In genomic region chr12:117092886-117093285, GRCh38 we compare ENCODE assay signal across 39 cellular contexts. TPM values are rescaled to one million over a fixed set of nuclear protein-coding genes. Genes with fewer than 3 reads are reported as not detected.
"Had no signal": no experiment of that assay in that cellular context is flagged by ENCODE, and none has a peak within 500 bp of the region (broad histone marks: within the 10 kb centered on the region; RNA-seq: fewer than 3 reads in every experiment).

No MANE protein-coding gene starts in this region.

- H3K36me3 ChIP-seq: esophagus squamous epithelium, heart right ventricle, upper lobe of right lung, WERI-Rb-1 had no signal

- DNase-seq: activated CD4-positive, alpha-beta memory T cell treated with anti-CD3 and anti-CD28 coated beads for 36 hours; activated CD4-positive, alpha-beta T cell treated with anti-CD3 and anti-CD28 coated beads for 48 hours; activated CD8-positive, alpha-beta memory T cell treated with anti-CD3 and anti-CD28 coated beads, Interleukin-2, amount 50 U/mL, for 4 hours; activated gamma-delta T cell; activated naive CD4-positive, alpha-beta T cell treated with anti-CD3 and anti-CD28 coated beads, Interleukin-2, amount 10 ng/mL, durations not matched to agents 7 days and 5 days; activated T-cell treated with anti-CD3 and anti-CD28 coated beads, Interleukin-2, amount 50 U/mL, for 1 hour; amniotic stem cell; dermis blood vessel endothelial cell; effector CD4-positive, alpha-beta T cell; esophagus squamous epithelium; foreskin melanocyte; heart right ventricle; left ventricle myocardium superior; mammary epithelial cell; naive B cell; nephron progenitor cell; small intestine; stimulated activated CD4-positive, alpha-beta T cell treated with anti-CD3 and anti-CD28 coated beads, Interleukin-1b, Interleukin-23, amount 100 ng/mL, for 48 hours; stimulated activated CD4-positive, alpha-beta T cell treated with anti-CD3 and anti-CD28 coated beads, Interleukin-4, amount 100 ng/mL, for 4 hours; stimulated activated CD8-positive, alpha-beta memory T cell treated with anti-CD3 and anti-CD28 coated beads, Interleukin-4, amount 100 ng/mL, for 48 hours; stimulated activated naive CD8-positive, alpha-beta T cell treated with anti-CD3 and anti-CD28 coated beads, Interleukin-15, amount 100 ng/mL, for 72 hours; SW 1271; T-helper 9 cell; tibial artery; WERI-Rb-1 had no signal

- H3K9me3 ChIP-seq: upper lobe of right lung had no signal

- ATAC-seq: activated CD4-positive, CD25-positive, alpha-beta regulatory T cell treated with anti-CD3 and anti-CD28 coated beads, Interleukin-2, amount 50 U/mL, for 24 hours; left ventricle myocardium superior; sciatic nerve; stimulated activated memory B cell treated with anti-CD40 and anti-IgM and Interleukin-4, amounts not matched to agents 10 μg/mL and 1 μg/mL and 100 μg/mL, for 72 hours; upper lobe of right lung had no signal

- FAIRE-seq: bronchial epithelial cell, colon, endometrium, small intestine, TTC549 had no signal

- H3K4me3 ChIP-seq: esophagus squamous epithelium, heart right ventricle, tibial artery, upper lobe of right lung had no signal

- H3K4me1 ChIP-seq: upper lobe of right lung had no signal

- H3K27me3 Mint-ChIP-seq: central memory CD8-positive, alpha-beta T cell; stimulated activated memory B cell treated with anti-CD40 and anti-IgM and Interleukin-4, amounts not matched to agents 10 μg/mL and 1 μg/mL and 100 μg/mL, for 72 hours had no signal

- H3K4me3 Mint-ChIP-seq: activated CD4-positive, alpha-beta memory T cell treated with anti-CD3 and anti-CD28 coated beads for 36 hours; activated naive CD4-positive, alpha-beta T cell treated with anti-CD3 and anti-CD28 coated beads, Interleukin-2, amount 10 ng/mL, durations not matched to agents 7 days and 5 days; activated T-helper 1 cell treated with anti-CD3 and anti-CD28 coated beads, Interleukin-12 subunit alpha, Interleukin-12 subunit beta, Interleukin-2, Interleukin-4 antibody, amounts not matched to agents 30 ng/mL and 10 ng/mL and 1 ng/mL, durations not matched to agents 14 hours and 24 hours and 36 hours; central memory CD8-positive, alpha-beta T cell; mesothelial cell of epicardium; naive B cell; nephron progenitor cell; stimulated activated memory B cell treated with anti-CD40 and anti-IgM and Interleukin-4, amounts not matched to agents 10 μg/mL and 1 μg/mL and 100 μg/mL, for 72 hours; stimulated activated naive CD8-positive, alpha-beta T cell treated with anti-CD3 and anti-CD28 coated beads, Interleukin-15, amount 100 ng/mL, for 72 hours; T-helper 1 cell treated with Interleukin-12 subunit alpha and Interleukin-12 subunit beta and Interleukin-4 antibody, amounts not matched to agents 30 μg/mL and 1 μg/mL, for 36 hours had no signal

- H3K36me3 Mint-ChIP-seq: activated naive CD4-positive, alpha-beta T cell treated with anti-CD3 and anti-CD28 coated beads, Interleukin-2, amount 10 ng/mL, durations not matched to agents 7 days and 5 days; mesothelial cell of epicardium had no signal

- H3K27ac Mint-ChIP-seq: activated CD4-positive, alpha-beta memory T cell treated with anti-CD3 and anti-CD28 coated beads for 36 hours; activated naive CD4-positive, alpha-beta T cell treated with anti-CD3 and anti-CD28 coated beads, Interleukin-2, amount 10 ng/mL, durations not matched to agents 7 days and 5 days; activated T-helper 1 cell treated with anti-CD3 and anti-CD28 coated beads, Interleukin-12 subunit alpha, Interleukin-12 subunit beta, Interleukin-2, Interleukin-4 antibody, amounts not matched to agents 30 ng/mL and 10 ng/mL and 1 ng/mL, durations not matched to agents 14 hours and 24 hours and 36 hours; mesothelial cell of epicardium; naive B cell; nephron progenitor cell; stimulated activated memory B cell treated with anti-CD40 and anti-IgM and Interleukin-4, amounts not matched to agents 10 μg/mL and 1 μg/mL and 100 μg/mL, for 72 hours; stimulated activated naive CD8-positive, alpha-beta T cell treated with anti-CD3 and anti-CD28 coated beads, Interleukin-15, amount 100 ng/mL, for 72 hours; T-helper 1 cell treated with Interleukin-12 subunit alpha and Interleukin-12 subunit beta and Interleukin-4 antibody, amounts not matched to agents 30 μg/mL and 1 μg/mL, for 36 hours had no signal

- H3K27ac ChIP-seq: epithelial cell of prostate, esophagus squamous epithelium, parathyroid adenoma, tibial artery, upper lobe of right lung, WERI-Rb-1 had no signal

RNA-seq across cellular contexts. Expression of gene TESC, which starts 6.3 kb away (rescaled TPM):
- total RNA-seq: bronchial epithelial cell, mesothelial cell of epicardium had no signal
- polyA plus RNA-seq: mammary epithelial cell had no signal
